Comparison of ENCODE assay signal across 32 cellular contexts in genomic region chr10:45488365-45488764, GRCh38.
"Had no signal": no experiment of that assay in that cellular context is flagged by ENCODE, and none has a peak within 500 bp of the region (broad histone marks: within the 10 kb centered on the region; RNA-seq: fewer than 3 reads in every experiment).

No MANE protein-coding gene starts in this region.

- H3K27me3 Mint-ChIP-seq: activated CD4-positive, alpha-beta T cell treated with anti-CD3 and anti-CD28 coated beads, Interleukin-2, amount 10 ng/mL, durations not matched to agents 24 days and 14 days; activated CD8-positive, alpha-beta T cell treated with anti-CD3 and anti-CD28 coated beads for 36 hours; activated naive CD8-positive, alpha-beta T cell treated with anti-CD3 and anti-CD28 coated beads for 36 hours; activated T-helper 17 cell treated with anti-CD3 and anti-CD28 coated beads, Interleukin-2, amount 50 U/mL, for 72 hours had no signal

- H3K27ac Mint-ChIP-seq: activated CD4-positive, alpha-beta T cell treated with anti-CD3 and anti-CD28 coated beads, Interleukin-2, amount 10 ng/mL, durations not matched to agents 24 days and 14 days; activated CD8-positive, alpha-beta T cell treated with anti-CD3 and anti-CD28 coated beads for 36 hours; activated naive CD8-positive, alpha-beta T cell treated with anti-CD3 and anti-CD28 coated beads for 36 hours; activated T-helper 17 cell treated with anti-CD3 and anti-CD28 coated beads, Interleukin-2, amount 50 U/mL, for 72 hours had no signal

- H3K4me1 Mint-ChIP-seq: activated CD4-positive, alpha-beta T cell treated with anti-CD3 and anti-CD28 coated beads, Interleukin-2, amount 10 ng/mL, durations not matched to agents 24 days and 14 days; activated naive CD8-positive, alpha-beta T cell treated with anti-CD3 and anti-CD28 coated beads for 36 hours; activated T-helper 17 cell treated with anti-CD3 and anti-CD28 coated beads, Interleukin-2, amount 50 U/mL, for 72 hours had no signal

- H3K4me3 ChIP-seq: cardiac muscle cell, MG63 had no signal

- H3K4me3 Mint-ChIP-seq: activated CD4-positive, alpha-beta T cell treated with anti-CD3 and anti-CD28 coated beads, Interleukin-2, amount 10 ng/mL, durations not matched to agents 24 days and 14 days; activated CD8-positive, alpha-beta T cell treated with anti-CD3 and anti-CD28 coated beads for 36 hours; activated naive CD8-positive, alpha-beta T cell treated with anti-CD3 and anti-CD28 coated beads for 36 hours; activated T-cell treated with anti-CD3 and anti-CD28 coated beads, Interleukin-2, amount 50 U/mL, for 72 hours; activated T-helper 17 cell treated with anti-CD3 and anti-CD28 coated beads, Interleukin-2, amount 50 U/mL, for 72 hours had no signal

- ATAC-seq: activated CD8-positive, alpha-beta T cell treated with anti-CD3 and anti-CD28 coated beads for 36 hours; activated T-cell treated with anti-CD3 and anti-CD28 coated beads, Interleukin-2, amount 50 U/mL, for 72 hours; activated T-helper 17 cell treated with anti-CD3 and anti-CD28 coated beads, Interleukin-2, amount 50 U/mL, for 72 hours; PC-3; Right ventricle myocardium inferior had no signal

- DNase-seq: activated CD4-positive, alpha-beta T cell treated with anti-CD3 and anti-CD28 coated beads, Interleukin-2, amount 10 ng/mL, durations not matched to agents 24 days and 14 days; activated CD4-positive, alpha-beta T cell treated with anti-CD3 and anti-CD28 coated beads, Interleukin-2, amount 50 U/mL, for 4 hours; activated CD8-positive, alpha-beta T cell treated with anti-CD3 and anti-CD28 coated beads for 36 hours; activated effector memory CD4-positive, alpha-beta T cell treated with anti-CD3 and anti-CD28 coated beads, Interleukin-2, amount 50 U/mL, for 16 hours; activated naive CD4-positive, alpha-beta T cell; activated naive CD4-positive, alpha-beta T cell treated with anti-CD3 and anti-CD28 coated beads, Interleukin-2, amount 50 U/mL, for 16 hours; activated naive CD8-positive, alpha-beta T cell treated with anti-CD3 and anti-CD28 coated beads for 36 hours; activated T-cell treated with anti-CD3 and anti-CD28 coated beads, Interleukin-2, amount 50 U/mL, for 1 hour; activated T-cell treated with anti-CD3 and anti-CD28 coated beads, Interleukin-2, amount 50 U/mL, for 72 hours; amniotic stem cell; aorta; brain microvascular endothelial cell; Kasumi-1; MG63; NCI-H1048; NCI-H146; NCI-H187; NCI-H2029 treated with DMSO at 0.1 percent for 48 hours; NCI-H2107; NCI-H2171; NCI-H510A; NCI-H526; NCI-H748 treated with DMSO at 0.1 percent for 48 hours; NK-92 treated with Interleukin-12 subunit alpha and Interleukin-12 subunit beta, amount 100 ng/mL, for 24 hours; PC-3; SW 1271; T-helper 1 cell; T-helper 2 cell; T-helper 9 cell had no signal

- H3K9me3 Mint-ChIP-seq: activated CD8-positive, alpha-beta T cell treated with anti-CD3 and anti-CD28 coated beads for 36 hours; activated naive CD8-positive, alpha-beta T cell treated with anti-CD3 and anti-CD28 coated beads for 36 hours; activated T-helper 17 cell treated with anti-CD3 and anti-CD28 coated beads, Interleukin-2, amount 50 U/mL, for 72 hours had no signal
